In genomic region chr11:1301220-1302000, GRCh38 we compare ENCODE assay signal across 1 cellular context.
TF ChIP-seq lines count a peak whose summit lies in the region.

No MANE protein-coding gene starts in this region.

TF ChIP-seq in WTC11, 78 proteins besides CTCF, POLR2A, EP300 and RAD21 (continued from another document):
- TF ChIP-seq ZNF425 (CRISPR knock-in tag; conservative IDR thresholded peaks at IDR 0.05) = no peak
- no peak for TF ChIP-seq MXD4 (CRISPR knock-in tag; IDR thresholded peaks at IDR 0.05; ENCODE audit: borderline replicate concordance)
- no peak for TF ChIP-seq NR1H2 (CRISPR knock-in tag; IDR thresholded peaks at IDR 0.05)
- TF ChIP-seq SMAD3 (CRISPR knock-in tag; IDR thresholded peaks at IDR 0.05; ENCODE audit: borderline replicate concordance) = no peak
- no peak for TF ChIP-seq ELF4 (CRISPR knock-in tag; IDR thresholded peaks at IDR 0.05; ENCODE audit: low read depth)
- no peak for TF ChIP-seq IRF2 (CRISPR knock-in tag; IDR thresholded peaks at IDR 0.05; ENCODE audit: borderline replicate concordance, low read depth)
- TF ChIP-seq, protein P1, sequence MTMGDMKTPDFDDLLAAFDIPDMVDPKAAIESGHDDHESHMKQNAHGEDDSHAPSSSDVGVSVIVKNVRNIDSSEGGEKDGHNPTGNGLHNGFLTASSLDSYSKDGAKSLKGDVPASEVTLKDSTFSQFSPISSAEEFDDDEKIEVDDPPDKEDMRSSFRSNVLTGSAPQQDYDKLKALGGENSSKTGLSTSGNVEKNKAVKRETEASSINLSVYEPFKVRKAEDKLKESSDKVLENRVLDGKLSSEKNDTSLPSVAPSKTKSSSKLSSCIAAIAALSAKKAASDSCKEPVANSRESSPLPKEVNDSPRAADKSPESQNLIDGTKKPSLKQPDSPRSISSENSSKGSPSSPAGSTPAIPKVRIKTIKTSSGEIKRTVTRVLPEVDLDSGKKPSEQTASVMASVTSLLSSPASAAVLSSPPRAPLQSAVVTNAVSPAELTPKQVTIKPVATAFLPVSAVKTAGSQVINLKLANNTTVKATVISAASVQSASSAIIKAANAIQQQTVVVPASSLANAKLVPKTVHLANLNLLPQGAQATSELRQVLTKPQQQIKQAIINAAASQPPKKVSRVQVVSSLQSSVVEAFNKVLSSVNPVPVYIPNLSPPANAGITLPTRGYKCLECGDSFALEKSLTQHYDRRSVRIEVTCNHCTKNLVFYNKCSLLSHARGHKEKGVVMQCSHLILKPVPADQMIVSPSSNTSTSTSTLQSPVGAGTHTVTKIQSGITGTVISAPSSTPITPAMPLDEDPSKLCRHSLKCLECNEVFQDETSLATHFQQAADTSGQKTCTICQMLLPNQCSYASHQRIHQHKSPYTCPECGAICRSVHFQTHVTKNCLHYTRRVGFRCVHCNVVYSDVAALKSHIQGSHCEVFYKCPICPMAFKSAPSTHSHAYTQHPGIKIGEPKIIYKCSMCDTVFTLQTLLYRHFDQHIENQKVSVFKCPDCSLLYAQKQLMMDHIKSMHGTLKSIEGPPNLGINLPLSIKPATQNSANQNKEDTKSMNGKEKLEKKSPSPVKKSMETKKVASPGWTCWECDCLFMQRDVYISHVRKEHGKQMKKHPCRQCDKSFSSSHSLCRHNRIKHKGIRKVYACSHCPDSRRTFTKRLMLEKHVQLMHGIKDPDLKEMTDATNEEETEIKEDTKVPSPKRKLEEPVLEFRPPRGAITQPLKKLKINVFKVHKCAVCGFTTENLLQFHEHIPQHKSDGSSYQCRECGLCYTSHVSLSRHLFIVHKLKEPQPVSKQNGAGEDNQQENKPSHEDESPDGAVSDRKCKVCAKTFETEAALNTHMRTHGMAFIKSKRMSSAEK (CRISPR knock-in tag; IDR thresholded peaks at IDR 0.05; ENCODE audit: borderline replicate concordance) = no peak
- TF ChIP-seq ZNF396 (CRISPR knock-in tag; IDR thresholded peaks at IDR 0.05; ENCODE audit: borderline replicate concordance) = no peak
- TF ChIP-seq ZNF671 (CRISPR knock-in tag; IDR thresholded peaks at IDR 0.05) = no peak
- TF ChIP-seq HMGA2 (CRISPR knock-in tag; IDR thresholded peaks at IDR 0.05) = no peak
- no peak for TF ChIP-seq AR (CRISPR knock-in tag; IDR thresholded peaks at IDR 0.05)
- TF ChIP-seq ATF1 (CRISPR knock-in tag; IDR thresholded peaks at IDR 0.05) = no peak
- no peak for TF ChIP-seq ETV6 (CRISPR knock-in tag; IDR thresholded peaks at IDR 0.05)
TF ChIP-seq in WTC11: peak in this region for 0.
